Comparison of ENCODE assay signal across 8 cellular contexts in the genomic region with DNA sequence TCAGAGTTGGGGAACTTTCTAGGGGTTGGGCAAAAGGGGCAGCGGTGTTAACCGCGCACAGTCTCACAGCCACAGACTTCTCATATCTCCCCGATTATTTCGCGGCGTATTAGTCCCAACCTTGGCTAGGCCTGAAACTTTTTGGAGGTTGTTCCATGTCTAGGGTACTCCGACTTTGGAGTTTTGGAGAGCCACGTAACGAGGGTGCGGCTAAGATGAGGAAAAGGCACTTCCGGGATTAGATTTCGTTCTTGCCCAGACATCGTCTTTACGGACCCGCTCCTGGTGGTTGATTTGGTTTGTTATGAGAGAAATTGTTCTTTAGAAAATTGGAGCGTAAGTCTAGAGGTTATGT. TPM values are rescaled to one million over a fixed set of nuclear protein-coding genes. Genes with fewer than 3 reads are reported as not detected.
DNase-seq lines count a peak whose midpoint lies in the region; ATAC-seq lines count a peak whose summit lies in the region.

No MANE protein-coding gene starts in this region.

- CTCF ChIA-PET in activated naive CD4-positive, alpha-beta T cell treated with anti-CD3 and anti-CD28 coated beads, Interleukin-2, amount 10 ng/mL, durations not matched to agents 7 days and 5 days (lab: Charles Lee) = no interaction called here

- peak overlapping the region; percentile 93 for H3K9ac ChIP-seq in muscle layer of colon (ENCODE audit: low read length)

- H3K27ac Mint-ChIP-seq in activated naive CD4-positive, alpha-beta T cell treated with anti-CD3 and anti-CD28 coated beads, Interleukin-2, amount 10 ng/mL, durations not matched to agents 7 days and 5 days = peak overlapping the region; percentile 98
- peak overlapping the region; percentile 98 for H3K27ac Mint-ChIP-seq in dendritic cell treated with granulocyte-macrophage colony-stimulating factor and Interleukin-4, amounts not matched to agents 40 ng/mL and 50 ng/mL, for 4 days

- no peaks in the 10 kb centered on the region for H3K27me3 ChIP-seq in muscle layer of colon (ENCODE audit: control insufficient read depth in 1 of 2, insufficient read depth in 2 of 2, low read length in 2 of 2)

- H3K9me3 ChIP-seq in muscle layer of colon (ENCODE audit: low read length) = no peaks in the 10 kb centered on the region

- DNase-seq in activated naive CD4-positive, alpha-beta T cell treated with anti-CD3 and anti-CD28 coated beads, Interleukin-2, amount 10 ng/mL, durations not matched to agents 7 days and 5 days = peak; percentile 54
- DNase-seq in activated naive CD4-positive, alpha-beta T cell treated with anti-CD3 and anti-CD28 coated beads, Interleukin-2, amount 50 U/mL, for 16 hours = no peak
- peak; percentile 57 for DNase-seq in RKO (ENCODE audit: low spot score)
- DNase-seq in left lobe of liver (ENCODE audit: low spot score) = no peak

- no peak for ATAC-seq in left lobe of liver
- no peak for ATAC-seq in activated CD4-positive, CD25-positive, alpha-beta regulatory T cell treated with anti-CD3 and anti-CD28 coated beads, Interleukin-2, amount 50 U/mL, for 24 hours
- no peak for ATAC-seq in HG02840 (IDR thresholded peaks at IDR 0.05; ENCODE audit: low FRiP score, unreplicated experiment)

- no peaks in the 10 kb centered on the region for H3K27me3 Mint-ChIP-seq in activated naive CD4-positive, alpha-beta T cell treated with anti-CD3 and anti-CD28 coated beads, Interleukin-2, amount 10 ng/mL, durations not matched to agents 7 days and 5 days
- no peaks in the 10 kb centered on the region for H3K27me3 Mint-ChIP-seq in dendritic cell treated with granulocyte-macrophage colony-stimulating factor and Interleukin-4, amounts not matched to agents 40 ng/mL and 50 ng/mL, for 4 days

- H3K4me1 ChIP-seq in muscle layer of colon (ENCODE audit: insufficient read depth, low read length) = peaks cover 36% of the 10 kb centered on the region

- no peaks in the 10 kb centered on the region for H3K9me3 Mint-ChIP-seq in activated naive CD4-positive, alpha-beta T cell treated with anti-CD3 and anti-CD28 coated beads, Interleukin-2, amount 10 ng/mL, durations not matched to agents 7 days and 5 days
- no peaks in the 10 kb centered on the region for H3K9me3 Mint-ChIP-seq in dendritic cell treated with granulocyte-macrophage colony-stimulating factor and Interleukin-4, amounts not matched to agents 40 ng/mL and 50 ng/mL, for 4 days

- intact Hi-C loops in dendritic cell treated with granulocyte-macrophage colony-stimulating factor and Interleukin-4, amounts not matched to agents 40 ng/mL and 50 ng/mL, for 4 days (cut with micrococcal nuclease) = loop anchor here (2.0 to 10.0 kb wide), 2 partner anchors 201 to 447 kb away; no protein-coding TSS in a partner anchor

- peak overlapping the region; percentile 98 for H3K4me3 Mint-ChIP-seq in activated naive CD4-positive, alpha-beta T cell treated with anti-CD3 and anti-CD28 coated beads, Interleukin-2, amount 10 ng/mL, durations not matched to agents 7 days and 5 days
- peak overlapping the region; percentile 84 for H3K4me3 Mint-ChIP-seq in dendritic cell treated with granulocyte-macrophage colony-stimulating factor and Interleukin-4, amounts not matched to agents 40 ng/mL and 50 ng/mL, for 4 days

- H3K36me3 ChIP-seq in muscle layer of colon (ENCODE audit: insufficient read depth, low read length) = no peaks in the 10 kb centered on the region

- peaks cover 2% of the 10 kb centered on the region for H3K36me3 Mint-ChIP-seq in activated naive CD4-positive, alpha-beta T cell treated with anti-CD3 and anti-CD28 coated beads, Interleukin-2, amount 10 ng/mL, durations not matched to agents 7 days and 5 days
- peaks cover 26% of the 10 kb centered on the region for H3K36me3 Mint-ChIP-seq in dendritic cell treated with granulocyte-macrophage colony-stimulating factor and Interleukin-4, amounts not matched to agents 40 ng/mL and 50 ng/mL, for 4 days (ENCODE audit: low read depth)

- peak overlapping the region; percentile 79 for H3K27ac ChIP-seq in muscle layer of colon (ENCODE audit: low read depth, low read length)

- H3K4me3 ChIP-seq in muscle layer of colon (ENCODE audit: low read depth in 1 of 2, low read length in 2 of 2) = peak overlapping the region; percentile 87 to 100

- peaks cover 49% of the 10 kb centered on the region for H3K4me1 Mint-ChIP-seq in activated naive CD4-positive, alpha-beta T cell treated with anti-CD3 and anti-CD28 coated beads, Interleukin-2, amount 10 ng/mL, durations not matched to agents 7 days and 5 days
- H3K4me1 Mint-ChIP-seq in dendritic cell treated with granulocyte-macrophage colony-stimulating factor and Interleukin-4, amounts not matched to agents 40 ng/mL and 50 ng/mL, for 4 days (ENCODE audit: low read depth) = peaks cover 53% of the 10 kb centered on the region

RNA-seq across cellular contexts. Expression of gene CCNK, which starts 0.5 kb away (rescaled TPM):
- 13.8 TPM for total RNA-seq in left lobe of liver

RNA-seq across cellular contexts. Expression of gene SETD3, which starts 1.1 kb away (rescaled TPM):
- total RNA-seq in left lobe of liver = 25.1 TPM

Comparison
In these comparisons a context has a peak if more than half of its experiments do, and no peak if none do; other contexts are left out.
1. DNase-seq: peak in activated naive CD4-positive, alpha-beta T cell treated with anti-CD3 and anti-CD28 coated beads, Interleukin-2, amount 10 ng/mL, durations not matched to agents 7 days and 5 days (single experiment) and RKO (single experiment); none in activated naive CD4-positive, alpha-beta T cell treated with anti-CD3 and anti-CD28 coated beads, Interleukin-2, amount 50 U/mL, for 16 hours (single experiment) and left lobe of liver (single experiment).